Comparison of ENCODE assay signal across 1 cellular context in the genomic region with DNA sequence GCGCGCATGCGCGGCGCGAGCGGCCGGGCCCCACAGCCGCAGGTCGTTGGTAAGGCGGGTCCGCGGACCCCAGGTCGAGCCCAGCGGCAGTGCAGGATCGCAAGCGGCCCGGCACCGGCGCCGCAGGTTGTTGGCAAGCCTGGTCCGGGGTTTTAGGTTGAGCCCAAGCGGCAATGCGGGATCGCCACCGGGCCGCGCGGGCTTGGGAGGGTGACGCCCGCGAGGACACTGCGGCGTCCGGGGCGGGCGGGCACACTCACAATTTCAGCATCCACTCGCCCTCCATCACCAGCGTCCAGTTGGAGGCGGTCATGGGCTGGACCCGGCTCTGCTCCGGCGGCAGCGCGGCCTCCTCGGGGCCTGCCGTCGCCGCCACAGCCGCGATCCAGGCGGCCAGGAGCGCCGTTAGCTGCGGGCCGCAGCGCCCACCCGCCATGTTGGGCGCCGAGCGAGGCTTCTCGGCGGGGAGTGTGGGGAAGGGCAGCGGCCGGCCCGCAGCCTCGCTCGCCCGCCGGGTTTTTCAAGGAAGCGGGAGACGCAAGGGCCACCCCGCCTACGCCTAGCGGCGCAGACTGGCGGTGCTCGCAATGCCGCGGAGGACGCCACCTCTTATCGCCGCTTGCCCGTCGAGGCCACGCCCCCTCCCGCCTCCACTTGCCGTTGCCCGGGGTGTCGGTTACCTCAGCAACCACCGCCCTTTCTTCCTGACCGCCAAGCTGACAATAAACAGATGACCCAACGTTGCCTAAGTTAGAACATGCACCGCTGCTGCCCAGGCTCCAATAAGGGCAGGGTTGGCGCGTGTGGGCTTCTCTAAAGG.
TF ChIP-seq lines count a peak whose summit lies in the region.

A gene with protein sequence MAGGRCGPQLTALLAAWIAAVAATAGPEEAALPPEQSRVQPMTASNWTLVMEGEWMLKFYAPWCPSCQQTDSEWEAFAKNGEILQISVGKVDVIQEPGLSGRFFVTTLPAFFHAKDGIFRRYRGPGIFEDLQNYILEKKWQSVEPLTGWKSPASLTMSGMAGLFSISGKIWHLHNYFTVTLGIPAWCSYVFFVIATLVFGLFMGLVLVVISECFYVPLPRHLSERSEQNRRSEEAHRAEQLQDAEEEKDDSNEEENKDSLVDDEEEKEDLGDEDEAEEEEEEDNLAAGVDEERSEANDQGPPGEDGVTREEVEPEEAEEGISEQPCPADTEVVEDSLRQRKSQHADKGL (minus strand): TSS at position 584 of the 820 bp plus-strand sequence. CDS start 148 bp downstream, at position 436.

TF ChIP-seq in SK-N-SH, 30 proteins besides CTCF, POLR2A, EP300 and RAD21 (continued from another document):
- TF ChIP-seq, protein P1, sequence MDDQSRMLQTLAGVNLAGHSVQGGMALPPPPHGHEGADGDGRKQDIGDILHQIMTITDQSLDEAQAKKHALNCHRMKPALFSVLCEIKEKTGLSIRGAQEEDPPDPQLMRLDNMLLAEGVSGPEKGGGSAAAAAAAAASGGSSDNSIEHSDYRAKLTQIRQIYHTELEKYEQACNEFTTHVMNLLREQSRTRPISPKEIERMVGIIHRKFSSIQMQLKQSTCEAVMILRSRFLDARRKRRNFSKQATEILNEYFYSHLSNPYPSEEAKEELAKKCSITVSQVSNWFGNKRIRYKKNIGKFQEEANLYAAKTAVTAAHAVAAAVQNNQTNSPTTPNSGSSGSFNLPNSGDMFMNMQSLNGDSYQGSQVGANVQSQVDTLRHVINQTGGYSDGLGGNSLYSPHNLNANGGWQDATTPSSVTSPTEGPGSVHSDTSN (IDR thresholded peaks at IDR 0.05), result peak; percentile 95
- TF ChIP-seq MXI1 (IDR thresholded peaks at IDR 0.05; ENCODE audit: low read depth, low read length), result peak; percentile 98
- TF ChIP-seq, protein P2, sequence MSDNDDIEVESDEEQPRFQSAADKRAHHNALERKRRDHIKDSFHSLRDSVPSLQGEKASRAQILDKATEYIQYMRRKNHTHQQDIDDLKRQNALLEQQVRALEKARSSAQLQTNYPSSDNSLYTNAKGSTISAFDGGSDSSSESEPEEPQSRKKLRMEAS (IDR thresholded peaks at IDR 0.05; ENCODE audit: low read depth), result peak; percentile 76
- TF ChIP-seq, protein P3, sequence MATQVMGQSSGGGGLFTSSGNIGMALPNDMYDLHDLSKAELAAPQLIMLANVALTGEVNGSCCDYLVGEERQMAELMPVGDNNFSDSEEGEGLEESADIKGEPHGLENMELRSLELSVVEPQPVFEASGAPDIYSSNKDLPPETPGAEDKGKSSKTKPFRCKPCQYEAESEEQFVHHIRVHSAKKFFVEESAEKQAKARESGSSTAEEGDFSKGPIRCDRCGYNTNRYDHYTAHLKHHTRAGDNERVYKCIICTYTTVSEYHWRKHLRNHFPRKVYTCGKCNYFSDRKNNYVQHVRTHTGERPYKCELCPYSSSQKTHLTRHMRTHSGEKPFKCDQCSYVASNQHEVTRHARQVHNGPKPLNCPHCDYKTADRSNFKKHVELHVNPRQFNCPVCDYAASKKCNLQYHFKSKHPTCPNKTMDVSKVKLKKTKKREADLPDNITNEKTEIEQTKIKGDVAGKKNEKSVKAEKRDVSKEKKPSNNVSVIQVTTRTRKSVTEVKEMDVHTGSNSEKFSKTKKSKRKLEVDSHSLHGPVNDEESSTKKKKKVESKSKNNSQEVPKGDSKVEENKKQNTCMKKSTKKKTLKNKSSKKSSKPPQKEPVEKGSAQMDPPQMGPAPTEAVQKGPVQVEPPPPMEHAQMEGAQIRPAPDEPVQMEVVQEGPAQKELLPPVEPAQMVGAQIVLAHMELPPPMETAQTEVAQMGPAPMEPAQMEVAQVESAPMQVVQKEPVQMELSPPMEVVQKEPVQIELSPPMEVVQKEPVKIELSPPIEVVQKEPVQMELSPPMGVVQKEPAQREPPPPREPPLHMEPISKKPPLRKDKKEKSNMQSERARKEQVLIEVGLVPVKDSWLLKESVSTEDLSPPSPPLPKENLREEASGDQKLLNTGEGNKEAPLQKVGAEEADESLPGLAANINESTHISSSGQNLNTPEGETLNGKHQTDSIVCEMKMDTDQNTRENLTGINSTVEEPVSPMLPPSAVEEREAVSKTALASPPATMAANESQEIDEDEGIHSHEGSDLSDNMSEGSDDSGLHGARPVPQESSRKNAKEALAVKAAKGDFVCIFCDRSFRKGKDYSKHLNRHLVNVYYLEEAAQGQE (IDR thresholded peaks at IDR 0.05; ENCODE audit: low read depth, low read length), result no peak; the same call in 1 of the 2 replicates
- TF ChIP-seq TEAD4 (IDR thresholded peaks at IDR 0.05; ENCODE audit: borderline replicate concordance, insufficient read depth), result no peak
- no peak for TF ChIP-seq FOSL2 (IDR thresholded peaks at IDR 0.05; ENCODE audit: borderline replicate concordance, low read depth)
- peak; percentile 79; the same call in 1 of the 2 replicates for TF ChIP-seq FOXJ3 (CRISPR knock-in tag; IDR thresholded peaks at IDR 0.05)
- no peak for TF ChIP-seq EZH2phosphoT487 (IDR thresholded peaks at IDR 0.05; ENCODE audit: borderline replicate concordance, low read depth)
- TF ChIP-seq GATA2 (CRISPR knock-in tag; IDR thresholded peaks at IDR 0.05), result peak; percentile 71
- peak; percentile 93 for TF ChIP-seq POLR2AphosphoS5 (IDR thresholded peaks at IDR 0.05; ENCODE audit: low read depth, low read length)
- TF ChIP-seq CHD2 (IDR thresholded peaks at IDR 0.05; ENCODE audit: low read length, partially characterized antibody), result peak; percentile 81
- 0 out of 2 replicates have a peak, but pooled peaks have one; percentile 78 for TF ChIP-seq SIN3A (IDR thresholded peaks at IDR 0.05; ENCODE audit: borderline replicate concordance, low read depth, low read length)
